In genomic region chr12:41605528-41606295, GRCh38 we compare ENCODE assay signal across 13 cellular contexts.
DNase-seq lines count a peak whose midpoint lies in the region; ATAC-seq lines count a peak whose summit lies in the region.
"Had no signal": no experiment of that assay in that cellular context is flagged by ENCODE, and none has a peak within 500 bp of the region (broad histone marks: within the 10 kb centered on the region; RNA-seq: fewer than 3 reads in every experiment).

No MANE protein-coding gene starts in this region.

- H3K4me1 Mint-ChIP-seq in activated naive CD4-positive, alpha-beta T cell treated with anti-CD3 and anti-CD28 coated beads for 36 hours (ENCODE audit: low read depth), result no peaks in the 10 kb centered on the region

- no peak overlapping the region for H3K4me3 Mint-ChIP-seq in activated naive CD4-positive, alpha-beta T cell treated with anti-CD3 and anti-CD28 coated beads for 36 hours

- DNase-seq in Caki2 (ENCODE audit: low read depth) (peak; percentile 77), H4 (ENCODE audit: low spot score) (peak; percentile 7), NOMO-1 treated with DMSO at 0.1 percent for 48 hours (lab: John Stamatoyannopoulos, UW; ENCODE audit: unreplicated experiment) (peak; percentile 89), kidney tubule cell (ENCODE audit: low spot score) (peak; percentile 56), GM19240 (ENCODE audit: insufficient read length, low spot score) (no peak), NCI-H1417 treated with DMSO at 0.1 percent for 48 hours (lab: John Stamatoyannopoulos, UW) (no peak)
- no peak for DNase-seq in activated naive CD4-positive, alpha-beta T cell treated with anti-CD3 and anti-CD28 coated beads for 36 hours
- DNase-seq: brain microvascular endothelial cell, DMS 273 treated with DMSO at 0.1 percent for 48 hours, heart left ventricle, left ventricle myocardium superior, NCI-H774 had no signal

- intact Hi-C loops in activated naive CD4-positive, alpha-beta T cell treated with anti-CD3 and anti-CD28 coated beads for 36 hours (cut with micrococcal nuclease), result no loop called here

- CTCF ChIA-PET in activated naive CD4-positive, alpha-beta T cell treated with anti-CD3 and anti-CD28 coated beads for 36 hours (lab: Charles Lee), result interaction anchor here (1.2 kb wide), 1 partner anchor 9 kb away, joined by 3 read pairs; no protein-coding TSS in a partner anchor

- no peaks in the 10 kb centered on the region for H3K27me3 Mint-ChIP-seq in activated naive CD4-positive, alpha-beta T cell treated with anti-CD3 and anti-CD28 coated beads for 36 hours (ENCODE audit: low read depth)

- no peaks in the 10 kb centered on the region for H3K9me3 Mint-ChIP-seq in activated naive CD4-positive, alpha-beta T cell treated with anti-CD3 and anti-CD28 coated beads for 36 hours

- in situ Hi-C loops in Caki2 (cut with HindIII; ENCODE audit: low pct_unique_long_range_greater_than_20kb, low sequenced_read_pairs), result no loop called here

- no peak for ATAC-seq in HG03571 (IDR thresholded peaks at IDR 0.05; ENCODE audit: unreplicated experiment)
- ATAC-seq: left ventricle myocardium superior had no signal

- no peaks in the 10 kb centered on the region for H3K36me3 Mint-ChIP-seq in activated naive CD4-positive, alpha-beta T cell treated with anti-CD3 and anti-CD28 coated beads for 36 hours (ENCODE audit: low read depth)

- H3K27ac Mint-ChIP-seq in activated naive CD4-positive, alpha-beta T cell treated with anti-CD3 and anti-CD28 coated beads for 36 hours, result no peak overlapping the region

Comparison
In these comparisons a context has a peak if more than half of its experiments do, and no peak if none do; other contexts are left out.
1. DNase-seq: peak in Caki2 (single experiment), H4 (single experiment), NOMO-1 treated with DMSO at 0.1 percent for 48 hours (single experiment) and kidney tubule cell (single experiment); none in GM19240 (single experiment), NCI-H1417 treated with DMSO at 0.1 percent for 48 hours (single experiment) and activated naive CD4-positive, alpha-beta T cell treated with anti-CD3 and anti-CD28 coated beads for 36 hours (single experiment).